In genomic region chr6:44717431-44717830, GRCh38 we compare ENCODE assay signal across 8 cellular contexts.
"Had no signal": no experiment of that assay in that cellular context is flagged by ENCODE, and none has a peak within 500 bp of the region (broad histone marks: within the 10 kb centered on the region; RNA-seq: fewer than 3 reads in every experiment).

No MANE protein-coding gene starts in this region.

- H3K4me2 ChIP-seq: KMS-11 had no signal

- ATAC-seq: HepG2, K562 had no signal

- H3K9me3 Mint-ChIP-seq: IgD-negative memory B cell had no signal

- H3K27ac ChIP-seq: HL-60, KMS-11 had no signal

- H3K36me3 Mint-ChIP-seq: IgD-negative memory B cell had no signal

- H3K9ac ChIP-seq: KMS-11 had no signal

- H3K4me3 Mint-ChIP-seq: IgD-negative memory B cell had no signal

- H3K4me1 Mint-ChIP-seq: IgD-negative memory B cell had no signal

- H3K27ac Mint-ChIP-seq: IgD-negative memory B cell had no signal

- DNase-seq: IMR-90, KBM-7, KG1 had no signal

- H3K4me3 ChIP-seq: K562 had no signal
